ENCODE assay signal across 1 cellular context in genomic region chr1:215581896-215582295, GRCh38.
TF ChIP-seq lines count a peak whose summit lies in the region.

No MANE protein-coding gene starts in this region.

TF ChIP-seq in HCT116, 20 proteins besides CTCF, POLR2A, EP300 and RAD21 (continued from another document):
- TF ChIP-seq CBX3 (IDR thresholded peaks at IDR 0.05; ENCODE audit: low read depth) (no peak), EZH2 (IDR thresholded peaks at IDR 0.05) (no peak), SRF (IDR thresholded peaks at IDR 0.05; ENCODE audit: low read depth) (no peak), ATF3 (IDR thresholded peaks at IDR 0.05) (no peak), YY1 (IDR thresholded peaks at IDR 0.05; ENCODE audit: extremely low read depth, insufficient replicate concordance, low read depth, low read length) (no peak), JUND (IDR thresholded peaks at IDR 0.05) (no peak), ELF1 (IDR thresholded peaks at IDR 0.05; ENCODE audit: borderline replicate concordance, low read depth) (no peak), CEBPB (IDR thresholded peaks at IDR 0.05; ENCODE audit: low read depth) (no peak)
